ENCODE assay signal across 1 cellular context in genomic region chr10:30007406-30007805, GRCh38.
TF ChIP-seq lines count a peak whose summit lies in the region.

No MANE protein-coding gene starts in this region.

TF ChIP-seq in H1, 55 proteins besides CTCF, POLR2A, EP300 and RAD21 (continued from another document):
- no peak for TF ChIP-seq SP4 (IDR thresholded peaks at IDR 0.05; ENCODE audit: low read length)
- TF ChIP-seq, protein P1, sequence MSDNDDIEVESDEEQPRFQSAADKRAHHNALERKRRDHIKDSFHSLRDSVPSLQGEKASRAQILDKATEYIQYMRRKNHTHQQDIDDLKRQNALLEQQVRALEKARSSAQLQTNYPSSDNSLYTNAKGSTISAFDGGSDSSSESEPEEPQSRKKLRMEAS (IDR thresholded peaks at IDR 0.05), result no peak
- TF ChIP-seq CEBPB (IDR thresholded peaks at IDR 0.05; ENCODE audit: low read depth, low read length), result no peak
- no peak for TF ChIP-seq CTBP2 (IDR thresholded peaks at IDR 0.05; ENCODE audit: borderline replicate concordance, insufficient read depth, insufficient read length, low read length)
- TF ChIP-seq CREB1 (IDR thresholded peaks at IDR 0.05), result no peak
- TF ChIP-seq RXRA (IDR thresholded peaks at IDR 0.05; ENCODE audit: insufficient read depth, low read depth, low read length), result no peak
- TF ChIP-seq KDM5A (IDR thresholded peaks at IDR 0.05; ENCODE audit: low read length), result no peak
- no peak for TF ChIP-seq EGR1 (IDR thresholded peaks at IDR 0.05; ENCODE audit: borderline replicate concordance, low read depth, low read length)
TF ChIP-seq in H1: peak in this region for 0.
